Comparison of ENCODE assay signal across 8 cellular contexts in the genomic region with DNA sequence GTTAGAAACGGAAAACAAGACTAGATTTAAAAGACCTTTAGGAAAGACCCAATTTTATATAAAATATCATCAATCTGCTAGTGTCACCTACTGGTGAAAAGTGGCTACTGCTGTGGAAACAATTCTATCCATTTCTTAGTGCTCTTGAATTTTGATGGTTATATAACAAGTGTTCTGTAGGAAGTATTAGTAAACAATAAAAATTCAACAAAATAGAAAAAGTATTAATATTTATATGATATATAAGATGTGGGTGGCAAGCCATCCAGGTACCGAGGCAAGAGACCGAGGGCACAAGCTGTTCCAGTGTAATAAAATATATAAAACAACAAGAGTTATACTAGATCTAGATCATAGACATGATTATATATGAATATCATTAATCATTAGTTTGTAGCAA. TPM values are rescaled to one million over a fixed set of nuclear protein-coding genes. Genes with fewer than 3 reads are reported as not detected.
DNase-seq lines count a peak whose midpoint lies in the region; ATAC-seq and TF ChIP-seq lines count a peak whose summit lies in the region.

No MANE protein-coding gene starts in this region.

- H3K27ac ChIP-seq in RWPE2 (ENCODE audit: poor library complexity, severe bottlenecking) (no peak overlapping the region), endodermal cell (ENCODE audit: low read depth, low read length) (no peak overlapping the region)

- H3K4me1 ChIP-seq in RWPE2 (ENCODE audit: insufficient read depth, poor library complexity, severe bottlenecking) (no peaks in the 10 kb centered on the region), endodermal cell (ENCODE audit: control insufficient read depth, insufficient read depth, low read length) (peaks cover 7% of the 10 kb centered on the region)

- WGBS in endodermal cell (ENCODE audit: insufficient coverage in 1 of 2, insufficient read length in 1 of 2), 2 experiments, result 40% methylated on average over 1 of the region's 3 CpGs; no CpG with 5 or more reads in 1 of the 2 experiments

- peaks cover 8% of the 10 kb centered on the region for H3K4me1 Mint-ChIP-seq in activated naive CD4-positive, alpha-beta T cell treated with anti-CD3 and anti-CD28 coated beads for 36 hours (ENCODE audit: low read depth)
- H3K4me1 Mint-ChIP-seq in endodermal cell, result peaks cover 29% of the 10 kb centered on the region
- peaks cover 7% of the 10 kb centered on the region for H3K4me1 Mint-ChIP-seq in activated naive CD8-positive, alpha-beta T cell treated with anti-CD3 and anti-CD28 coated beads, Interleukin-2, amount 50 U/mL, for 24 hours

- H3K4me3 ChIP-seq in RWPE2 (ENCODE audit: severe bottlenecking), result no peak overlapping the region
- no peak overlapping the region for H3K4me3 ChIP-seq in endodermal cell (ENCODE audit: low read length)

- DNase-seq in activated naive CD4-positive, alpha-beta T cell treated with anti-CD3 and anti-CD28 coated beads for 36 hours, result peak; percentile 54
- no peak for DNase-seq in activated naive CD4-positive, alpha-beta T cell treated with anti-CD3 and anti-CD28 coated beads, Interleukin-2, amount 50 U/mL, for 16 hours
- DNase-seq in RWPE2 (ENCODE audit: low spot score) (no peak), endodermal cell (no peak), middle frontal gyrus (ENCODE audit: extremely low spot score, low spot score) (peak; percentile 75)
- no peak for DNase-seq in activated naive CD8-positive, alpha-beta T cell treated with anti-CD3 and anti-CD28 coated beads, Interleukin-2, amount 50 U/mL, for 24 hours

- H3K27me3 ChIP-seq in RWPE2 (ENCODE audit: insufficient read depth, poor library complexity, severe bottlenecking) (no peaks in the 10 kb centered on the region), endodermal cell (ENCODE audit: control insufficient read depth, insufficient read depth, low read length, poor library complexity, severe bottlenecking) (no peaks in the 10 kb centered on the region)

- H3K9ac ChIP-seq in endodermal cell (ENCODE audit: extremely low read depth, low read length, poor library complexity, severe bottlenecking), result peak overlapping the region; percentile 71

- no peak overlapping the region for H3K27ac Mint-ChIP-seq in activated naive CD4-positive, alpha-beta T cell treated with anti-CD3 and anti-CD28 coated beads for 36 hours
- H3K27ac Mint-ChIP-seq in endodermal cell, result no peak overlapping the region
- H3K27ac Mint-ChIP-seq in activated naive CD8-positive, alpha-beta T cell treated with anti-CD3 and anti-CD28 coated beads, Interleukin-2, amount 50 U/mL, for 24 hours, result no peak overlapping the region

- H3K9me3 ChIP-seq in RWPE2 (ENCODE audit: severe bottlenecking) (peaks cover 7% of the 10 kb centered on the region), endodermal cell (ENCODE audit: control insufficient read depth, low read length) (peaks cover 36% of the 10 kb centered on the region)

- no peaks in the 10 kb centered on the region for H3K9me3 Mint-ChIP-seq in activated naive CD4-positive, alpha-beta T cell treated with anti-CD3 and anti-CD28 coated beads for 36 hours
- peaks cover 44% of the 10 kb centered on the region for H3K9me3 Mint-ChIP-seq in endodermal cell
- H3K9me3 Mint-ChIP-seq in activated naive CD8-positive, alpha-beta T cell treated with anti-CD3 and anti-CD28 coated beads, Interleukin-2, amount 50 U/mL, for 24 hours, result no peaks in the 10 kb centered on the region

- intact Hi-C loops in activated naive CD4-positive, alpha-beta T cell treated with anti-CD3 and anti-CD28 coated beads for 36 hours (cut with micrococcal nuclease), result loop anchor here (1.0 kb wide), 2 partner anchors 151 to 162 kb away; a partner anchor contains a TSS

- H3K36me3 Mint-ChIP-seq in activated naive CD4-positive, alpha-beta T cell treated with anti-CD3 and anti-CD28 coated beads for 36 hours (ENCODE audit: low read depth), result no peaks in the 10 kb centered on the region
- peaks cover 8% of the 10 kb centered on the region for H3K36me3 Mint-ChIP-seq in endodermal cell (ENCODE audit: low read depth)
- no peaks in the 10 kb centered on the region for H3K36me3 Mint-ChIP-seq in activated naive CD8-positive, alpha-beta T cell treated with anti-CD3 and anti-CD28 coated beads, Interleukin-2, amount 50 U/mL, for 24 hours (ENCODE audit: low read depth)

- H3K27me3 Mint-ChIP-seq in activated naive CD4-positive, alpha-beta T cell treated with anti-CD3 and anti-CD28 coated beads for 36 hours (ENCODE audit: low read depth), result no peaks in the 10 kb centered on the region
- no peaks in the 10 kb centered on the region for H3K27me3 Mint-ChIP-seq in endodermal cell (ENCODE audit: insufficient read depth)
- H3K27me3 Mint-ChIP-seq in activated naive CD8-positive, alpha-beta T cell treated with anti-CD3 and anti-CD28 coated beads, Interleukin-2, amount 50 U/mL, for 24 hours, result no peaks in the 10 kb centered on the region

- TF ChIP-seq CTCF in LNCAP (IDR thresholded peaks at IDR 0.05) (peak; percentile 83), RWPE2 (IDR thresholded peaks at IDR 0.05; ENCODE audit: poor library complexity, severe bottlenecking) (peak; percentile 96), endodermal cell (conservative IDR thresholded peaks at IDR 0.05) (peak; percentile 85)

- no peaks in the 10 kb centered on the region for H3K36me3 ChIP-seq in RWPE2 (ENCODE audit: low read depth)
- H3K36me3 ChIP-seq in endodermal cell (ENCODE audit: control insufficient read depth, insufficient read depth, low read length), result no peaks in the 10 kb centered on the region

- ATAC-seq in RWPE2 (ENCODE audit: low read depth), result peak; percentile 48; the same call in 2 of the 3 replicates
- ATAC-seq in HG03520 (IDR thresholded peaks at IDR 0.05; ENCODE audit: unreplicated experiment), result no peak
- ATAC-seq in activated naive CD8-positive, alpha-beta T cell treated with anti-CD3 and anti-CD28 coated beads, Interleukin-2, amount 50 U/mL, for 24 hours, result no peak

- CTCF ChIA-PET in activated naive CD4-positive, alpha-beta T cell treated with anti-CD3 and anti-CD28 coated beads for 36 hours (lab: Charles Lee), result interaction anchor here (0.7 to 3.8 kb wide), 4 partner anchors 109 to 161 kb away, joined by 3 to 23 read pairs (median 4); no protein-coding TSS in a partner anchor

- H3K4me3 Mint-ChIP-seq in activated naive CD4-positive, alpha-beta T cell treated with anti-CD3 and anti-CD28 coated beads for 36 hours, result no peak overlapping the region
- H3K4me3 Mint-ChIP-seq in endodermal cell, result no peak overlapping the region
- H3K4me3 Mint-ChIP-seq in activated naive CD8-positive, alpha-beta T cell treated with anti-CD3 and anti-CD28 coated beads, Interleukin-2, amount 50 U/mL, for 24 hours, result no peak overlapping the region

RNA-seq across cellular contexts. Expression of a gene that starts 6.2 kb away (rescaled TPM):
- total RNA-seq in activated naive CD4-positive, alpha-beta T cell treated with anti-CD3 and anti-CD28 coated beads for 36 hours, result 10 to 100 TPM; 10.5 to 12.0 TPM
- 10 to 100 TPM; 20.2 to 22.3 TPM for total RNA-seq in endodermal cell
- 12.8 TPM for polyA plus RNA-seq in endodermal cell (2013, experiment 1 of 2)
- 14.4 TPM for polyA plus RNA-seq in endodermal cell (2013, experiment 2 of 2)

Comparison
In these comparisons a context has a peak if more than half of its experiments do, and no peak if none do; other contexts are left out.
1. DNase-seq: peak in activated naive CD4-positive, alpha-beta T cell treated with anti-CD3 and anti-CD28 coated beads for 36 hours (single experiment) and middle frontal gyrus (single experiment); none in activated naive CD4-positive, alpha-beta T cell treated with anti-CD3 and anti-CD28 coated beads, Interleukin-2, amount 50 U/mL, for 16 hours (single experiment), RWPE2 (single experiment), endodermal cell (single experiment) and activated naive CD8-positive, alpha-beta T cell treated with anti-CD3 and anti-CD28 coated beads, Interleukin-2, amount 50 U/mL, for 24 hours (single experiment).
2. Peak in every context shown above with its lines, with median percentiles within 50 percentile points of each other: CTCF ChIP-seq.